ENCODE assay signal across 8 cellular contexts in the genomic region with DNA sequence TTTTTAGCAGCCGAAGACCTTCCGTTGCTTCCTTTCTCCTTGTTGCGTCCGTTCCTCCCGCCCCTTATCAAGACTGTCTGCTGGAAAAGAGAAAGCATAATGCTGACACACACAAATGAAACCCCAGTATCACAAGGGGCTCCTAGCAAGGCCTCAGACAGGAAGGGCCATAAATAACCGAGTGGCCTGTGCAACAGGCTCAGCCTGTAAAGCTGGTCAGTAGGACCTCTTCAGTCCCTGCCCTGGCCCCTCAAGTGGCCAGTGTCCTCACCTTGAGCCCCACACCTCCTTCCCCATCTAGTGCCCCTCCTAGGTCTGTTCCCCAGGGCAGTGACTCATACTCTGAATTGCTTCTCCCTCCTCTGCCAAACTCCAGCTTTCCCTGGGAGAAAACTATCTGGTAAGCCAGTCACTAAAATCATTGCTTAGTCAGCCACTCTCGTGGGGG.
A peak's percentile ranks its signal among the peaks of the same experiment; 100 is the strongest.
DNase-seq lines count a peak whose midpoint lies in the region; ATAC-seq and TF ChIP-seq lines count a peak whose summit lies in the region.

No MANE protein-coding gene starts in this region.

- DNase-seq in ascending aorta (ENCODE audit: low spot score in 2 of 2) (peak in 1 of 2 donors; percentile 70), hepatocyte (ENCODE audit: low spot score) (peak; percentile 75), spleen (no peak), 8988T (no peak), DMS153 (lab: John Stamatoyannopoulos, UW) (no peak)
- no peak for DNase-seq in effector memory CD8-positive, alpha-beta T cell
- DNase-seq in activated T-helper 1 cell treated with anti-CD3 and anti-CD28 coated beads, Interleukin-12 subunit alpha, Interleukin-12 subunit beta, Interleukin-2, Interleukin-4 antibody, amounts not matched to agents 30 ng/mL and 10 ng/mL and 1 ng/mL, durations not matched to agents 14 hours and 24 hours and 36 hours (ENCODE audit: low spot score): no peak

- no peaks in the 10 kb centered on the region for H3K36me3 Mint-ChIP-seq in effector memory CD8-positive, alpha-beta T cell (ENCODE audit: insufficient read depth)
- no peaks in the 10 kb centered on the region for H3K36me3 Mint-ChIP-seq in activated T-helper 1 cell treated with anti-CD3 and anti-CD28 coated beads, Interleukin-12 subunit alpha, Interleukin-12 subunit beta, Interleukin-2, Interleukin-4 antibody, amounts not matched to agents 30 ng/mL and 10 ng/mL and 1 ng/mL, durations not matched to agents 14 hours and 24 hours and 36 hours (ENCODE audit: low read depth)

- no peak overlapping the region for H3K4me3 Mint-ChIP-seq in effector memory CD8-positive, alpha-beta T cell
- H3K4me3 Mint-ChIP-seq in activated T-helper 1 cell treated with anti-CD3 and anti-CD28 coated beads, Interleukin-12 subunit alpha, Interleukin-12 subunit beta, Interleukin-2, Interleukin-4 antibody, amounts not matched to agents 30 ng/mL and 10 ng/mL and 1 ng/mL, durations not matched to agents 14 hours and 24 hours and 36 hours: no peak overlapping the region

- peak overlapping the region; percentile 39 for H3K4me2 ChIP-seq in hepatocyte

- H3K9me2 ChIP-seq in hepatocyte (replicated peaks; ENCODE audit: insufficient read depth): no peaks in the 10 kb centered on the region

- H3K4me1 ChIP-seq in ascending aorta (peaks cover 11 to 30% of the 10 kb centered on the region in 2 donors), hepatocyte (ENCODE audit: insufficient read depth) (peaks cover 20% of the 10 kb centered on the region), spleen (peaks cover 0 to 14% (median 9%) of the 10 kb centered on the region in 6 donors)

- no peak overlapping the region for H2AFZ ChIP-seq in hepatocyte

- H3K27ac ChIP-seq in ascending aorta (peak overlapping the region; percentile 76 to 86), hepatocyte (peak overlapping the region; percentile 77), spleen (peak overlapping the region in 7 of 8 donors; percentile 2 to 79 (median 56))

- TF ChIP-seq POLR2A in spleen (IDR thresholded peaks at IDR 0.05): no peak

- 27% methylated on average over 7 of the region's 7 CpGs for WGBS in hepatocyte (ENCODE audit: low lambda C conversion rate, missing lambda C conversion rate)
- WGBS in spleen, 5 donors: 23 to 38% (median 27%) methylated on average over 7 of the region's 7 CpGs

- intact Hi-C loops in ascending aorta (cut with DNase I) (loop anchor here (2.0 kb wide), 1 partner anchor 54 kb away; no protein-coding TSS in a partner anchor), spleen (cut with DNase I; ENCODE audit: low total_unique reads) (no loop called here)
- intact Hi-C loops in activated T-helper 1 cell treated with anti-CD3 and anti-CD28 coated beads, Interleukin-12 subunit alpha, Interleukin-12 subunit beta, Interleukin-2, Interleukin-4 antibody, amounts not matched to agents 30 ng/mL and 10 ng/mL and 1 ng/mL, durations not matched to agents 14 hours and 24 hours and 36 hours (cut with micrococcal nuclease): no loop called here

- no peaks in the 10 kb centered on the region for H3K9me3 Mint-ChIP-seq in effector memory CD8-positive, alpha-beta T cell
- no peaks in the 10 kb centered on the region for H3K9me3 Mint-ChIP-seq in activated T-helper 1 cell treated with anti-CD3 and anti-CD28 coated beads, Interleukin-12 subunit alpha, Interleukin-12 subunit beta, Interleukin-2, Interleukin-4 antibody, amounts not matched to agents 30 ng/mL and 10 ng/mL and 1 ng/mL, durations not matched to agents 14 hours and 24 hours and 36 hours

- H3K27me3 Mint-ChIP-seq in effector memory CD8-positive, alpha-beta T cell: peaks cover 0 to 18% of the 10 kb centered on the region in 2 donors
- peaks cover 8% of the 10 kb centered on the region for H3K27me3 Mint-ChIP-seq in activated T-helper 1 cell treated with anti-CD3 and anti-CD28 coated beads, Interleukin-12 subunit alpha, Interleukin-12 subunit beta, Interleukin-2, Interleukin-4 antibody, amounts not matched to agents 30 ng/mL and 10 ng/mL and 1 ng/mL, durations not matched to agents 14 hours and 24 hours and 36 hours (ENCODE audit: insufficient read depth)

- no peaks in the 10 kb centered on the region for H3K4me1 Mint-ChIP-seq in effector memory CD8-positive, alpha-beta T cell (ENCODE audit: low read depth in 2 of 2)
- no peaks in the 10 kb centered on the region for H3K4me1 Mint-ChIP-seq in activated T-helper 1 cell treated with anti-CD3 and anti-CD28 coated beads, Interleukin-12 subunit alpha, Interleukin-12 subunit beta, Interleukin-2, Interleukin-4 antibody, amounts not matched to agents 30 ng/mL and 10 ng/mL and 1 ng/mL, durations not matched to agents 14 hours and 24 hours and 36 hours (ENCODE audit: low read depth)

- no peaks in the 10 kb centered on the region for H4K20me1 ChIP-seq in hepatocyte (ENCODE audit: insufficient read depth, poor library complexity, severe bottlenecking)

- no peaks in the 10 kb centered on the region for H3K9me3 ChIP-seq in ascending aorta
- no peaks in the 10 kb centered on the region for H3K9me3 ChIP-seq in hepatocyte (ENCODE audit: low read depth)
- H3K9me3 ChIP-seq in spleen: peaks cover 0 to 4% (median 0%) of the 10 kb centered on the region in 8 donors

- TF ChIP-seq CTCF in ascending aorta (IDR thresholded peaks at IDR 0.05) (no peak), hepatocyte (IDR thresholded peaks at IDR 0.05; ENCODE audit: poor library complexity) (no peak), spleen (IDR thresholded peaks at IDR 0.05 in 8 of 11, conservative IDR thresholded peaks at IDR 0.05 in 3 of 11) (no peak)

- H3K27ac Mint-ChIP-seq in effector memory CD8-positive, alpha-beta T cell: no peak overlapping the region
- H3K27ac Mint-ChIP-seq in activated T-helper 1 cell treated with anti-CD3 and anti-CD28 coated beads, Interleukin-12 subunit alpha, Interleukin-12 subunit beta, Interleukin-2, Interleukin-4 antibody, amounts not matched to agents 30 ng/mL and 10 ng/mL and 1 ng/mL, durations not matched to agents 14 hours and 24 hours and 36 hours: no peak overlapping the region

- H3K36me3 ChIP-seq in ascending aorta: no peaks in the 10 kb centered on the region
- no peaks in the 10 kb centered on the region for H3K36me3 ChIP-seq in hepatocyte (replicated peaks; ENCODE audit: insufficient read depth, low read depth)
- no peaks in the 10 kb centered on the region for H3K36me3 ChIP-seq in spleen

- H3K27me3 ChIP-seq in ascending aorta (no peaks in the 10 kb centered on the region), hepatocyte (no peaks in the 10 kb centered on the region), spleen (replicated peaks in 1 of 7) (no peaks in the 10 kb centered on the region)

- peak; percentile 68 for ATAC-seq in GM18498 (IDR thresholded peaks at IDR 0.05; ENCODE audit: unreplicated experiment)
- no peak for ATAC-seq in effector memory CD8-positive, alpha-beta T cell (replicated peaks)

- H3K4me3 ChIP-seq in ascending aorta (no peak overlapping the region), hepatocyte (no peak overlapping the region), spleen (no peak overlapping the region)

- H3K79me2 ChIP-seq in hepatocyte: no peaks in the 10 kb centered on the region
